In genomic region chr12:22459872-22460490, GRCh38 we compare ENCODE assay signal across 9 cellular contexts.
DNase-seq lines count a peak whose midpoint lies in the region; ATAC-seq and TF ChIP-seq lines count a peak whose summit lies in the region.
"Had no signal": no experiment of that assay in that cellular context is flagged by ENCODE, and none has a peak within 500 bp of the region (broad histone marks: within the 10 kb centered on the region; RNA-seq: fewer than 3 reads in every experiment).

No MANE protein-coding gene starts in this region.

- H3K27ac ChIP-seq in fibroblast of lung (ENCODE audit: insufficient read depth, low read length): no peak overlapping the region
- H3K27ac ChIP-seq in osteoblast (ENCODE audit: low read depth, low read length): no peak overlapping the region

- no peak overlapping the region for H3K4me2 ChIP-seq in fibroblast of lung (ENCODE audit: extremely low read depth, insufficient read depth, low read length)
- H3K4me2 ChIP-seq in osteoblast (ENCODE audit: insufficient read depth, low read length): no peak overlapping the region

- H4K20me1 ChIP-seq in fibroblast of lung (ENCODE audit: control insufficient read depth, extremely low read depth, insufficient read depth, low read length) (no peaks in the 10 kb centered on the region), osteoblast (ENCODE audit: insufficient read depth, low read length) (no peaks in the 10 kb centered on the region)

- no peaks in the 10 kb centered on the region for H3K27me3 ChIP-seq in fibroblast of lung (ENCODE audit: control insufficient read depth, insufficient read depth, low read length)
- no peaks in the 10 kb centered on the region for H3K27me3 ChIP-seq in osteoblast (ENCODE audit: insufficient read depth, low read length)

- DNase-seq in DMS 273 treated with DMSO at 0.1 percent for 48 hours (lab: John Stamatoyannopoulos, UW): peak; percentile 1
- DNase-seq in SKM-1 (lab: John Stamatoyannopoulos, UW; ENCODE audit: unreplicated experiment): peak; percentile 5
- DNase-seq in fibroblast of lung (ENCODE audit: low read depth in 2 of 2): peak; percentile 43 to 69
- peak; percentile 22 for DNase-seq in osteoblast (ENCODE audit: insufficient read length, low spot score, missing footprints)
- DNase-seq: right cardiac atrium had no signal

- H3K9me3 ChIP-seq in fibroblast of lung (ENCODE audit: control insufficient read depth, insufficient read depth, low read depth, low read length) (no peaks in the 10 kb centered on the region), osteoblast (ENCODE audit: low read depth, low read length) (no peaks in the 10 kb centered on the region)

- no peaks in the 10 kb centered on the region for H3K4me1 ChIP-seq in fibroblast of lung (ENCODE audit: control insufficient read depth, extremely low read depth, insufficient read depth, low read length)
- no peaks in the 10 kb centered on the region for H3K4me1 ChIP-seq in osteoblast (ENCODE audit: insufficient read depth, low read length)

- peak; percentile 59; the same call in 1 of the 2 replicates for TF ChIP-seq CTCF in LNCAP (IDR thresholded peaks at IDR 0.05)
- TF ChIP-seq CTCF in fibroblast of lung (conservative IDR thresholded peaks at IDR 0.05 in 1 of 2, IDR thresholded peaks at IDR 0.05 in 1 of 2; ENCODE audit: low read depth in 1 of 2, low read length in 2 of 2): peak; percentile 61 to 72
- peak; percentile 70 for TF ChIP-seq CTCF in osteoblast (IDR thresholded peaks at IDR 0.05; ENCODE audit: extremely low read depth, low read depth, low read length)

- no peak overlapping the region for H2AFZ ChIP-seq in fibroblast of lung (ENCODE audit: low read length)
- no peak overlapping the region for H2AFZ ChIP-seq in osteoblast (ENCODE audit: low read length)

- H3K4me3 ChIP-seq in fibroblast of lung (replicated peaks in 1 of 4; ENCODE audit: control extremely low read depth in 1 of 4, insufficient read depth in 1 of 4, low read depth in 3 of 4, low read length in 4 of 4): no peak overlapping the region
- H3K4me3 ChIP-seq in osteoblast (ENCODE audit: insufficient read depth, low read length): no peak overlapping the region

- H3K36me3 ChIP-seq in fibroblast of lung (ENCODE audit: control insufficient read depth, insufficient read depth, low read length): no peaks in the 10 kb centered on the region
- no peaks in the 10 kb centered on the region for H3K36me3 ChIP-seq in osteoblast (ENCODE audit: insufficient read depth, low read length)

- peak; percentile 74 for ATAC-seq in GM19438 (IDR thresholded peaks at IDR 0.05; ENCODE audit: low read depth, unreplicated experiment)
- ATAC-seq in HG02973 (IDR thresholded peaks at IDR 0.05; ENCODE audit: unreplicated experiment): no peak
- ATAC-seq in HG03280 (IDR thresholded peaks at IDR 0.05; ENCODE audit: unreplicated experiment): no peak

- H3K79me2 ChIP-seq in fibroblast of lung (ENCODE audit: control insufficient read depth, insufficient read depth, low read length) (no peaks in the 10 kb centered on the region), osteoblast (ENCODE audit: insufficient read depth, low read length) (no peaks in the 10 kb centered on the region)

- no peak overlapping the region for H3K9ac ChIP-seq in fibroblast of lung (ENCODE audit: insufficient read depth, low read length)

Comparison
In these comparisons a context has a peak if more than half of its experiments do, and no peak if none do; other contexts are left out.
1. DNase-seq: peak in every context shown above with its lines; median percentile 56 in fibroblast of lung; 22 in osteoblast; 5 in SKM-1; 1 in DMS 273 treated with DMSO at 0.1 percent for 48 hours.